ENCODE assay signal across 8 cellular contexts in genomic region chr6:20319520-20320357, GRCh38.
DNase-seq lines count a peak whose midpoint lies in the region; ATAC-seq and TF ChIP-seq lines count a peak whose summit lies in the region.

No MANE protein-coding gene starts in this region.

- peaks cover 7% of the 10 kb centered on the region for H3K4me1 ChIP-seq in endodermal cell (ENCODE audit: control insufficient read depth, insufficient read depth, low read length)

- no peaks in the 10 kb centered on the region for H3K9me3 Mint-ChIP-seq in effector memory CD8-positive, alpha-beta T cell
- peaks cover 16% of the 10 kb centered on the region for H3K9me3 Mint-ChIP-seq in endodermal cell

- no peak overlapping the region for H3K4me3 ChIP-seq in endodermal cell (ENCODE audit: low read length)

- H3K4me1 Mint-ChIP-seq in effector memory CD8-positive, alpha-beta T cell (ENCODE audit: low read depth in 2 of 2) = peaks cover 11 to 13% of the 10 kb centered on the region in 2 donors
- H3K4me1 Mint-ChIP-seq in endodermal cell = peaks cover 7% of the 10 kb centered on the region

- H3K4me3 Mint-ChIP-seq in effector memory CD8-positive, alpha-beta T cell = peak overlapping the region; percentile 84 to 88
- no peak overlapping the region for H3K4me3 Mint-ChIP-seq in endodermal cell

- H3K27me3 Mint-ChIP-seq in effector memory CD8-positive, alpha-beta T cell = no peaks in the 10 kb centered on the region
- H3K27me3 Mint-ChIP-seq in endodermal cell (ENCODE audit: insufficient read depth) = no peaks in the 10 kb centered on the region

- H3K36me3 Mint-ChIP-seq in effector memory CD8-positive, alpha-beta T cell (ENCODE audit: insufficient read depth) = peaks cover 13% of the 10 kb centered on the region
- H3K36me3 Mint-ChIP-seq in endodermal cell (ENCODE audit: low read depth) = no peaks in the 10 kb centered on the region

- TF ChIP-seq CTCF in endodermal cell (conservative IDR thresholded peaks at IDR 0.05) = no peak

- H3K27ac Mint-ChIP-seq in effector memory CD8-positive, alpha-beta T cell = peak overlapping the region; percentile 91 to 96
- no peak overlapping the region for H3K27ac Mint-ChIP-seq in endodermal cell

- no peak overlapping the region for H3K27ac ChIP-seq in endodermal cell (ENCODE audit: low read depth, low read length)

- DNase-seq in activated CD4-positive, CD25-positive, alpha-beta regulatory T cell treated with anti-CD3 and anti-CD28 coated beads, Interleukin-2, amount 50 U/mL, for 72 hours = peak; percentile 75
- DNase-seq in effector memory CD8-positive, alpha-beta T cell = peak; percentile 70 to 78 (median 72)
- peak; percentile 59 for DNase-seq in stimulated activated CD8-positive, alpha-beta memory T cell treated with anti-CD3 and anti-CD28 coated beads, Interleukin-12 subunit alpha, Interleukin-12 subunit beta, amount 100 ng/mL, for 1 hour (ENCODE audit: low read depth)
- DNase-seq in NCI-H510A treated with DMSO at 0.1 percent for 48 hours (lab: John Stamatoyannopoulos, UW) (no peak), NCI-H2171 (lab: John Stamatoyannopoulos, UW) (no peak), endodermal cell (no peak)

- H3K9ac ChIP-seq in endodermal cell (ENCODE audit: extremely low read depth, low read length, poor library complexity, severe bottlenecking) = no peak overlapping the region

- 95 to 98% methylated on average over 21 to 23 of the region's 23 CpGs for whole genome bisulfite sequencing in endodermal cell (ENCODE audit: insufficient coverage in 1 of 2, insufficient read length in 1 of 2), 2 experiments

- no peaks in the 10 kb centered on the region for H3K27me3 ChIP-seq in endodermal cell (ENCODE audit: control insufficient read depth, insufficient read depth, low read length, poor library complexity, severe bottlenecking)

- no peaks in the 10 kb centered on the region for H3K9me3 ChIP-seq in endodermal cell (ENCODE audit: control insufficient read depth, low read length)

- no peaks in the 10 kb centered on the region for H3K36me3 ChIP-seq in endodermal cell (ENCODE audit: control insufficient read depth, insufficient read depth, low read length)

- ATAC-seq in GM19324 (IDR thresholded peaks at IDR 0.05; ENCODE audit: low FRiP score, unreplicated experiment) (peak; percentile 100), HG03159 (IDR thresholded peaks at IDR 0.05; ENCODE audit: unreplicated experiment) (peak; percentile 98)
- ATAC-seq in effector memory CD8-positive, alpha-beta T cell (replicated peaks) = peak; percentile 90

Comparison
In these comparisons a context has a peak if more than half of its experiments do, and no peak if none do; other contexts are left out.
1. DNase-seq: peak in activated CD4-positive, CD25-positive, alpha-beta regulatory T cell treated with anti-CD3 and anti-CD28 coated beads, Interleukin-2, amount 50 U/mL, for 72 hours (single experiment), effector memory CD8-positive, alpha-beta T cell (3 of 3) and stimulated activated CD8-positive, alpha-beta memory T cell treated with anti-CD3 and anti-CD28 coated beads, Interleukin-12 subunit alpha, Interleukin-12 subunit beta, amount 100 ng/mL, for 1 hour (single experiment); none in NCI-H510A treated with DMSO at 0.1 percent for 48 hours (single experiment), NCI-H2171 (single experiment) and endodermal cell (single experiment).
2. Peak in every context shown above with its lines, with median percentiles within 50 percentile points of each other: ATAC-seq.